Comparison of ENCODE assay signal across 15 cellular contexts in genomic region chr3:37833790-37834189, GRCh38. TPM values are rescaled to one million over a fixed set of nuclear protein-coding genes. Genes with fewer than 3 reads are reported as not detected.
DNase-seq lines count a peak whose midpoint lies in the region; ATAC-seq and TF ChIP-seq lines count a peak whose summit lies in the region.
"Had no signal": no experiment of that assay in that cellular context is flagged by ENCODE, and none has a peak within 500 bp of the region (broad histone marks: within the 10 kb centered on the region; RNA-seq: fewer than 3 reads in every experiment).

No MANE protein-coding gene starts in this region.

- RAD21 ChIA-PET in HCT116 (lab: Charles Lee; ENCODE audit: low non-redundant PET in 1 of 2, low total read pairs in 2 of 2, uncharacterized antibody in 2 of 2, unreplicated experiment in 2 of 2) = interaction anchor here in 1 of 2 experiments (0.7 kb wide), 1 partner anchor 170 kb away, joined by 3 read pairs; no protein-coding TSS in a partner anchor

- H3K9ac ChIP-seq in HCT116 (ENCODE audit: low read length) = no peak overlapping the region

- POLR2A ChIA-PET in HCT116 (lab: Charles Lee) = no interaction called here

- H3K4me1 Mint-ChIP-seq in Calu3 (ENCODE audit: low read depth, unreplicated experiment) = no peaks in the 10 kb centered on the region
- H3K4me1 Mint-ChIP-seq: activated CD4-positive, alpha-beta T cell treated with anti-CD3 and anti-CD28 coated beads, Interleukin-2, amount 10 ng/mL, durations not matched to agents 7 days and 5 days; central memory CD8-positive, alpha-beta T cell had no signal

- H3K9me3 ChIP-seq in HCT116 (ENCODE audit: control insufficient read depth in 1 of 2, insufficient read depth in 1 of 2, low read depth in 1 of 2, low read length in 2 of 2) = no peaks in the 10 kb centered on the region

- H3K4me2 ChIP-seq in HCT116 (ENCODE audit: low read length) = no peak overlapping the region

- intact Hi-C loops in Calu3 (cut with micrococcal nuclease; ENCODE audit: unreplicated experiment) (no loop called here), HCT116 (cut with micrococcal nuclease) (no loop called here)

- H3K36me3 Mint-ChIP-seq in Calu3 (ENCODE audit: insufficient read depth, unreplicated experiment) = peaks cover 6% of the 10 kb centered on the region
- H3K36me3 Mint-ChIP-seq in activated naive CD4-positive, alpha-beta T cell treated with anti-CD3 and anti-CD28 coated beads, Interleukin-2, amount 50 U/mL, for 72 hours = no peaks in the 10 kb centered on the region

- no peak overlapping the region for H3K27ac ChIP-seq in HCT116 (ENCODE audit: low read depth, low read length)
- H3K27ac ChIP-seq in VCaP = no peak overlapping the region
- H3K27ac ChIP-seq: SK-N-MC had no signal

- H3K9me2 ChIP-seq in HCT116 (ENCODE audit: insufficient read depth) = no peaks in the 10 kb centered on the region

- TF ChIP-seq RAD21 in HCT116 (IDR thresholded peaks at IDR 0.05; ENCODE audit: low read depth) = peak; percentile 46

- no peak overlapping the region for H3K27ac Mint-ChIP-seq in Calu3 (ENCODE audit: unreplicated experiment)
- no peak overlapping the region for H3K27ac Mint-ChIP-seq in activated naive CD4-positive, alpha-beta T cell treated with anti-CD3 and anti-CD28 coated beads, Interleukin-2, amount 50 U/mL, for 72 hours
- H3K27ac Mint-ChIP-seq: activated CD4-positive, alpha-beta T cell treated with anti-CD3 and anti-CD28 coated beads, Interleukin-2, amount 10 ng/mL, durations not matched to agents 7 days and 5 days had no signal

- DNase-seq in Calu3 (peak; percentile 11), HCT116 (ENCODE audit: low read depth, low spot score) (no peak), kidney tubule cell (ENCODE audit: low spot score) (peak; percentile 9), erythroblast (lab: John Stamatoyannopoulos, UW) (no peak), DMS79 treated with DMSO at 0.1 percent for 48 hours (lab: John Stamatoyannopoulos, UW) (no peak), NCI-H2171 treated with DMSO at 0.1 percent for 48 hours (lab: John Stamatoyannopoulos, UW) (no peak)
- DNase-seq in activated naive CD4-positive, alpha-beta T cell treated with anti-CD3 and anti-CD28 coated beads, Interleukin-2, amount 50 U/mL, for 72 hours (ENCODE audit: low spot score in 2 of 2) = no peak
- DNase-seq: activated CD4-positive, alpha-beta T cell treated with anti-CD3 and anti-CD28 coated beads, Interleukin-2, amount 10 ng/mL, durations not matched to agents 7 days and 5 days; C1 segment of cervical spinal cord; KG1; kidney glomerular epithelial cell; NCI-H2227 treated with DMSO at 0.1 percent for 48 hours had no signal

- CTCF ChIA-PET in Calu3 (lab: Charles Lee) (no interaction called here), HCT116 (lab: Charles Lee) (interaction anchor here (1.2 kb wide), 1 partner anchor 14 kb away, joined by 3 read pairs; no protein-coding TSS in a partner anchor)

- no peak overlapping the region for H2AFZ ChIP-seq in HCT116 (ENCODE audit: low read depth, low read length, poor library complexity, severe bottlenecking)

- H3K4me3 ChIP-seq in HCT116 (replicated peaks in 1 of 2; ENCODE audit: low read depth in 1 of 2, low read length in 2 of 2) = no peak overlapping the region
- H3K4me3 ChIP-seq: SK-N-MC had no signal

- H3K27me3 ChIP-seq in HCT116 (ENCODE audit: insufficient read depth, low read length) = no peaks in the 10 kb centered on the region

- peaks cover 2% of the 10 kb centered on the region for H3K9me3 Mint-ChIP-seq in Calu3 (ENCODE audit: low read depth, unreplicated experiment)
- no peaks in the 10 kb centered on the region for H3K9me3 Mint-ChIP-seq in activated naive CD4-positive, alpha-beta T cell treated with anti-CD3 and anti-CD28 coated beads, Interleukin-2, amount 50 U/mL, for 72 hours
- H3K9me3 Mint-ChIP-seq: activated CD4-positive, alpha-beta T cell treated with anti-CD3 and anti-CD28 coated beads, Interleukin-2, amount 10 ng/mL, durations not matched to agents 7 days and 5 days; central memory CD8-positive, alpha-beta T cell had no signal

- H3K4me3 Mint-ChIP-seq in Calu3 (ENCODE audit: low read depth, unreplicated experiment) = no peak overlapping the region
- H3K4me3 Mint-ChIP-seq: activated CD4-positive, alpha-beta T cell treated with anti-CD3 and anti-CD28 coated beads, Interleukin-2, amount 10 ng/mL, durations not matched to agents 7 days and 5 days; central memory CD8-positive, alpha-beta T cell had no signal

- H3K27me3 Mint-ChIP-seq in Calu3 (ENCODE audit: unreplicated experiment) = no peaks in the 10 kb centered on the region

- H3K4me1 ChIP-seq in HCT116 (ENCODE audit: control insufficient read depth in 1 of 2, insufficient read depth in 2 of 2, low read length in 2 of 2) = peaks cover 3 to 10% of the 10 kb centered on the region in 2 experiments; a peak in 2 of 4 replicates

- peak; percentile 98 for ATAC-seq in HCT116
- no peak for ATAC-seq in activated naive CD4-positive, alpha-beta T cell treated with anti-CD3 and anti-CD28 coated beads, Interleukin-2, amount 50 U/mL, for 72 hours

- TF ChIP-seq CTCF in Calu3 (IDR thresholded peaks at IDR 0.05; ENCODE audit: unreplicated experiment) (no peak), HCT116 (IDR thresholded peaks at IDR 0.05 in 2 of 3, conservative IDR thresholded peaks at IDR 0.05 in 1 of 3; ENCODE audit: borderline replicate concordance in 1 of 3, insufficient read depth in 1 of 3, low read depth in 2 of 3, low read length in 2 of 3) (peak in 2 of 3 experiments; percentile 47 to 51; a peak in 4 of 6 replicates), VCaP (conservative IDR thresholded peaks at IDR 0.05) (peak; percentile 56)

- H3K36me3 ChIP-seq in HCT116 (ENCODE audit: control insufficient read depth in 1 of 2, insufficient read depth in 2 of 2, low read length in 2 of 2) = no peaks in the 10 kb centered on the region

- TF ChIP-seq POLR2A in HCT116 (IDR thresholded peaks at IDR 0.05; ENCODE audit: borderline replicate concordance, extremely low read depth, insufficient read depth, insufficient read length) = no peak
- no peak for TF ChIP-seq POLR2A in erythroblast (IDR thresholded peaks at IDR 0.05; ENCODE audit: low read length)

- H3K79me2 ChIP-seq in HCT116 (ENCODE audit: insufficient read depth, low read length) = no peaks in the 10 kb centered on the region

- H4K20me1 ChIP-seq in HCT116 (ENCODE audit: insufficient read depth) = no peaks in the 10 kb centered on the region

- BruUV-seq in Calu3 (replicated peaks; lab: Mats Ljungman, UMichigan) (no TSS peak), HCT116 (replicated peaks; lab: Mats Ljungman, UMichigan) (no TSS peak)

TF ChIP-seq in HCT116, 20 proteins besides CTCF, POLR2A, EP300 and RAD21:
- no peak for TF ChIP-seq JUND (IDR thresholded peaks at IDR 0.05)
- TF ChIP-seq SIN3A (IDR thresholded peaks at IDR 0.05; ENCODE audit: low read depth) = no peak
- TF ChIP-seq FOSL1 (IDR thresholded peaks at IDR 0.05; ENCODE audit: low read depth) = no peak
- 0 out of 2 replicates have a peak, but pooled peaks have one; percentile 17 for TF ChIP-seq MAX (IDR thresholded peaks at IDR 0.05)
- no peak for TF ChIP-seq EGR1 (IDR thresholded peaks at IDR 0.05; ENCODE audit: low read depth)
- no peak for TF ChIP-seq SP1 (IDR thresholded peaks at IDR 0.05; ENCODE audit: low read depth)
- TF ChIP-seq EZH2 (IDR thresholded peaks at IDR 0.05) = no peak
- TF ChIP-seq ZFX (IDR thresholded peaks at IDR 0.05) = no peak
- TF ChIP-seq CEBPB (IDR thresholded peaks at IDR 0.05; ENCODE audit: low read depth) = no peak

RNA-seq across cellular contexts. Expression of gene CTDSPL, which starts 27.9 kb away (rescaled TPM):
- 55.2 and 81.9 TPM in 2 replicates for total RNA-seq in Calu3 (2022)
- total RNA-seq in HCT116 (2021; ENCODE audit: unreplicated experiment) = 34.4 TPM
- polyA plus RNA-seq in HCT116 (2012) = 17.1 and 27.8 TPM in 2 replicates
- total RNA-seq in activated naive CD4-positive, alpha-beta T cell treated with anti-CD3 and anti-CD28 coated beads, Interleukin-2, amount 50 U/mL, for 72 hours = 1 to 10 TPM; 2.1 to 7.0 TPM

Comparison
In these comparisons a context has a peak if more than half of its experiments do, and no peak if none do; other contexts are left out.
1. DNase-seq: peak in Calu3 (single experiment) and kidney tubule cell (single experiment); none in HCT116 (single experiment), erythroblast (0 of 2), DMS79 treated with DMSO at 0.1 percent for 48 hours (single experiment), activated naive CD4-positive, alpha-beta T cell treated with anti-CD3 and anti-CD28 coated beads, Interleukin-2, amount 50 U/mL, for 72 hours (0 of 2) and NCI-H2171 treated with DMSO at 0.1 percent for 48 hours (single experiment).